ENCODE assay signal across 31 cellular contexts in genomic region chr7:135578569-135578968, GRCh38.
"Had no signal": no experiment of that assay in that cellular context is flagged by ENCODE, and none has a peak within 500 bp of the region (broad histone marks: within the 10 kb centered on the region; RNA-seq: fewer than 3 reads in every experiment).

No MANE protein-coding gene starts in this region.

- DNase-seq: hypothalamus; immature natural killer cell; islet precursor cell; left ventricle myocardium inferior; midbrain; mucosa of descending colon; naive thymus-derived CD8-positive, alpha-beta T cell; nucleus accumbens; pancreas; posterior cingulate gyrus; retina; right cardiac atrium; stimulated activated CD4-positive, alpha-beta T cell treated with anti-CD3 and anti-CD28 coated beads, Interleukin-12 subunit alpha, Interleukin-12 subunit beta, amount 100 ng/mL, for 4 hours; stimulated activated CD4-positive, alpha-beta T cell treated with anti-CD3 and anti-CD28 coated beads, Interleukin-15, amount 100 ng/mL, for 24 hours; stimulated activated CD4-positive, alpha-beta T cell treated with anti-CD3 and anti-CD28 coated beads, Interleukin-2, amount 100 ng/mL, for 24 hours; stimulated activated CD4-positive, alpha-beta T cell treated with anti-CD3 and anti-CD28 coated beads, Interleukin-4, amount 100 ng/mL, for 1 hour; stimulated activated naive B cell treated with anti-CD40 and anti-IgM and Interleukin-4, amounts not matched to agents 10 μg/mL and 1 μg/mL and 100 μg/mL, for 72 hours; stimulated activated naive CD8-positive, alpha-beta T cell treated with anti-CD3 and anti-CD28 coated beads, Interleukin-15, Interleukin-2, amounts not matched to agents 100 U/mL and 50 U/mL, for 24 hours; stomach; testis; thyroid gland; transverse colon; upper lobe of left lung had no signal

- H3K27ac Mint-ChIP-seq: immature natural killer cell; memory B cell; naive thymus-derived CD8-positive, alpha-beta T cell; nephron; stimulated activated naive B cell treated with anti-CD40 and anti-IgM and Interleukin-4, amounts not matched to agents 10 μg/mL and 1 μg/mL and 100 μg/mL, for 72 hours had no signal

- H3K9me3 ChIP-seq: left ventricle myocardium inferior, mucosa of descending colon, pancreas, prostate gland, stomach, testis, thyroid gland, transverse colon, upper lobe of left lung, vagina had no signal

- H3K27me3 ChIP-seq: pancreas, stomach, testis, thyroid gland, transverse colon, upper lobe of left lung, vagina had no signal

- H3K4me3 ChIP-seq: left ventricle myocardium inferior, lung, mucosa of descending colon, pancreas, prostate gland, skin epidermis, stomach, testis, thyroid gland, transverse colon, upper lobe of left lung, vagina had no signal

- H3K36me3 ChIP-seq: prostate gland had no signal

- H3K4me1 ChIP-seq: pancreas, prostate gland, stomach, thyroid gland, transverse colon, upper lobe of left lung, vagina had no signal

- H3K4me1 Mint-ChIP-seq: nephron had no signal

- ATAC-seq: mucosa of descending colon; naive thymus-derived CD8-positive, alpha-beta T cell; pancreas; right cardiac atrium; sciatic nerve; stimulated activated naive B cell treated with anti-CD40 and anti-IgM and Interleukin-4, amounts not matched to agents 10 μg/mL and 1 μg/mL and 100 μg/mL, for 72 hours; stimulated activated naive CD8-positive, alpha-beta T cell treated with anti-CD3 and anti-CD28 coated beads, Interleukin-15, Interleukin-2, amounts not matched to agents 100 U/mL and 50 U/mL, for 24 hours had no signal

- FAIRE-seq: pancreas had no signal

- H3K27ac ChIP-seq: left ventricle myocardium inferior, pancreas, prostate gland, skin epidermis, stomach, testis, thyroid gland, transverse colon, upper lobe of left lung, vagina had no signal

- H3K4me3 Mint-ChIP-seq: immature natural killer cell; memory B cell; naive thymus-derived CD8-positive, alpha-beta T cell; nephron; neural crest cell; stimulated activated naive B cell treated with anti-CD40 and anti-IgM and Interleukin-4, amounts not matched to agents 10 μg/mL and 1 μg/mL and 100 μg/mL, for 72 hours had no signal

- H3K27me3 Mint-ChIP-seq: memory B cell; naive thymus-derived CD8-positive, alpha-beta T cell; stimulated activated naive B cell treated with anti-CD40 and anti-IgM and Interleukin-4, amounts not matched to agents 10 μg/mL and 1 μg/mL and 100 μg/mL, for 72 hours had no signal

- H3K9me3 Mint-ChIP-seq: immature natural killer cell, nephron, neural crest cell had no signal
